Comparison of ENCODE assay signal across 16 cellular contexts in genomic region chr20:47661714-47662113, GRCh38.
"Had no signal": no experiment of that assay in that cellular context is flagged by ENCODE, and none has a peak within 500 bp of the region (broad histone marks: within the 10 kb centered on the region; RNA-seq: fewer than 3 reads in every experiment).

No MANE protein-coding gene starts in this region.

- H3K27me3 Mint-ChIP-seq: activated CD4-positive, alpha-beta T cell treated with anti-CD3 and anti-CD28 coated beads, Interleukin-2, amount 10 ng/mL, durations not matched to agents 7 days and 5 days; activated naive CD8-positive, alpha-beta T cell treated with anti-CD3 and anti-CD28 coated beads for 36 hours; dendritic cell treated with granulocyte-macrophage colony-stimulating factor and Interleukin-4, amounts not matched to agents 40 ng/mL and 50 ng/mL, for 4 days; naive thymus-derived CD4-positive, alpha-beta T cell had no signal

- H3K4me3 Mint-ChIP-seq: activated CD4-positive, alpha-beta T cell treated with anti-CD3 and anti-CD28 coated beads, Interleukin-2, amount 10 ng/mL, durations not matched to agents 7 days and 5 days; activated naive CD8-positive, alpha-beta T cell treated with anti-CD3 and anti-CD28 coated beads for 36 hours; dendritic cell treated with granulocyte-macrophage colony-stimulating factor and Interleukin-4, amounts not matched to agents 40 ng/mL and 50 ng/mL, for 4 days; naive thymus-derived CD4-positive, alpha-beta T cell; T-helper 2 cell treated with Interferon-gamma antibody and Interleukin-4, amounts not matched to agents 5 μg/mL and 100 μg/mL, for 36 hours had no signal

- H3K27ac Mint-ChIP-seq: activated CD4-positive, alpha-beta T cell treated with anti-CD3 and anti-CD28 coated beads, Interleukin-2, amount 10 ng/mL, durations not matched to agents 7 days and 5 days; activated naive CD8-positive, alpha-beta T cell treated with anti-CD3 and anti-CD28 coated beads for 36 hours; dendritic cell treated with granulocyte-macrophage colony-stimulating factor and Interleukin-4, amounts not matched to agents 40 ng/mL and 50 ng/mL, for 4 days; T-helper 2 cell treated with Interferon-gamma antibody and Interleukin-4, amounts not matched to agents 5 μg/mL and 100 μg/mL, for 36 hours had no signal

- H3K27ac ChIP-seq: hepatocyte, pancreas, thoracic aorta, upper lobe of left lung had no signal

- H3K4me1 Mint-ChIP-seq: activated naive CD8-positive, alpha-beta T cell treated with anti-CD3 and anti-CD28 coated beads for 36 hours had no signal

- H3K9me3 Mint-ChIP-seq: activated CD4-positive, alpha-beta T cell treated with anti-CD3 and anti-CD28 coated beads, Interleukin-2, amount 10 ng/mL, durations not matched to agents 7 days and 5 days; activated naive CD8-positive, alpha-beta T cell treated with anti-CD3 and anti-CD28 coated beads for 36 hours; dendritic cell treated with granulocyte-macrophage colony-stimulating factor and Interleukin-4, amounts not matched to agents 40 ng/mL and 50 ng/mL, for 4 days; T-helper 2 cell treated with Interferon-gamma antibody and Interleukin-4, amounts not matched to agents 5 μg/mL and 100 μg/mL, for 36 hours had no signal

- H3K4me3 ChIP-seq: hepatocyte, pancreas, smooth muscle cell, thoracic aorta, upper lobe of left lung had no signal

- H3K36me3 ChIP-seq: pancreas had no signal

- H3K9me3 ChIP-seq: pancreas, thoracic aorta, upper lobe of left lung had no signal

- H3K27me3 ChIP-seq: hepatocyte, pancreas, upper lobe of left lung had no signal

- ATAC-seq: naive thymus-derived CD4-positive, alpha-beta T cell; pancreas; sciatic nerve had no signal

- DNase-seq: activated CD4-positive, alpha-beta T cell treated with anti-CD3 and anti-CD28 coated beads, Interleukin-2, amount 10 ng/mL, durations not matched to agents 7 days and 5 days; activated CD4-positive, CD25-positive, alpha-beta regulatory T cell; activated naive CD8-positive, alpha-beta T cell treated with anti-CD3 and anti-CD28 coated beads for 36 hours; amniotic stem cell; effector memory CD4-positive, alpha-beta T cell; mesenchymal stem cell; naive thymus-derived CD4-positive, alpha-beta T cell; pancreas; stimulated activated CD4-positive, alpha-beta T cell treated with anti-CD3 and anti-CD28 coated beads, Interleukin-4, amount 100 ng/mL, for 1 hour; upper lobe of left lung had no signal

- H3K4me1 ChIP-seq: pancreas had no signal
